Comparison of ENCODE assay signal across 1 cellular context in the genomic region with DNA sequence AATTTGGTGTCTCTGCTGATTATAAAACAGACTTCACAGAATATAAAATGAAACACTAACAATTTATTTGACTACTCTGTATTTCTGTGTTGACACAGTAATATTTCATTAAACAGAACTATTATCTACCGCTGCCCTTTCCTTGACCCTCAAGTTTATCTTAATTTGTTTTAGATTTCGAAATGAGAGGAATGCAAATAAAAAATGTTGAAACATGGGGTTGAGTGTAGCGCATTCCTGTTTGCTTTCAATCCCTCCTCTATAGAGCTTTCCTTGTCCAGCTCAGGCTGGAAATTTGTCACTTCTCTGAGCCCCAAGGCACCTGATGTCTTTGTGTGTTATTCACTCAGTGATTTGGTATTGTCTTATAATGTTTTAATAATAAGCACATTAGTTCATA.
TF ChIP-seq lines count a peak whose summit lies in the region.

No MANE protein-coding gene starts in this region.

TF ChIP-seq in HepG2, 621 proteins besides CTCF, POLR2A, EP300 and RAD21 (continued from another document and continues in another):
- TF ChIP-seq, protein P1, sequence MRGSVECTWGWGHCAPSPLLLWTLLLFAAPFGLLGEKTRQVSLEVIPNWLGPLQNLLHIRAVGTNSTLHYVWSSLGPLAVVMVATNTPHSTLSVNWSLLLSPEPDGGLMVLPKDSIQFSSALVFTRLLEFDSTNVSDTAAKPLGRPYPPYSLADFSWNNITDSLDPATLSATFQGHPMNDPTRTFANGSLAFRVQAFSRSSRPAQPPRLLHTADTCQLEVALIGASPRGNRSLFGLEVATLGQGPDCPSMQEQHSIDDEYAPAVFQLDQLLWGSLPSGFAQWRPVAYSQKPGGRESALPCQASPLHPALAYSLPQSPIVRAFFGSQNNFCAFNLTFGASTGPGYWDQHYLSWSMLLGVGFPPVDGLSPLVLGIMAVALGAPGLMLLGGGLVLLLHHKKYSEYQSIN (CRISPR knock-in tag; IDR thresholded peaks at IDR 0.05; ENCODE audit: borderline replicate concordance), result no peak
- TF ChIP-seq, protein P2, sequence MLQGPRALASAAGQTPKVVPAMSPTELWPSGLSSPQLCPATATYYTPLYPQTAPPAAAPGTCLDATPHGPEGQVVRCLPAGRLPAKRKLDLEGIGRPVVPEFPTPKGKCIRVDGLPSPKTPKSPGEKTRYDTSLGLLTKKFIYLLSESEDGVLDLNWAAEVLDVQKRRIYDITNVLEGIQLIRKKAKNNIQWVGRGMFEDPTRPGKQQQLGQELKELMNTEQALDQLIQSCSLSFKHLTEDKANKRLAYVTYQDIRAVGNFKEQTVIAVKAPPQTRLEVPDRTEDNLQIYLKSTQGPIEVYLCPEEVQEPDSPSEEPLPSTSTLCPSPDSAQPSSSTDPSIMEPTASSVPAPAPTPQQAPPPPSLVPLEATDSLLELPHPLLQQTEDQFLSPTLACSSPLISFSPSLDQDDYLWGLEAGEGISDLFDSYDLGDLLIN (CRISPR knock-in tag; IDR thresholded peaks at IDR 0.05; ENCODE audit: borderline replicate concordance), result no peak
- TF ChIP-seq, protein P3, sequence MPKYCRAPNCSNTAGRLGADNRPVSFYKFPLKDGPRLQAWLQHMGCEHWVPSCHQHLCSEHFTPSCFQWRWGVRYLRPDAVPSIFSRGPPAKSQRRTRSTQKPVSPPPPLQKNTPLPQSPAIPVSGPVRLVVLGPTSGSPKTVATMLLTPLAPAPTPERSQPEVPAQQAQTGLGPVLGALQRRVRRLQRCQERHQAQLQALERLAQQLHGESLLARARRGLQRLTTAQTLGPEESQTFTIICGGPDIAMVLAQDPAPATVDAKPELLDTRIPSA (CRISPR knock-in tag; IDR thresholded peaks at IDR 0.05; ENCODE audit: borderline replicate concordance), result no peak
- TF ChIP-seq SIX4 (CRISPR knock-in tag; IDR thresholded peaks at IDR 0.05), result peak; percentile 78
- TF ChIP-seq, protein P4, sequence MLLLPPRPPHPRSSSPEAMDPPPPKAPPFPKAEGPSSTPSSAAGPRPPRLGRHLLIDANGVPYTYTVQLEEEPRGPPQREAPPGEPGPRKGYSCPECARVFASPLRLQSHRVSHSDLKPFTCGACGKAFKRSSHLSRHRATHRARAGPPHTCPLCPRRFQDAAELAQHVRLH (CRISPR knock-in tag; IDR thresholded peaks at IDR 0.05; ENCODE audit: borderline replicate concordance, low read depth), result no peak
- no peak for TF ChIP-seq ZNF775 (CRISPR knock-in tag; IDR thresholded peaks at IDR 0.05; ENCODE audit: borderline replicate concordance)
- TF ChIP-seq, protein P5, sequence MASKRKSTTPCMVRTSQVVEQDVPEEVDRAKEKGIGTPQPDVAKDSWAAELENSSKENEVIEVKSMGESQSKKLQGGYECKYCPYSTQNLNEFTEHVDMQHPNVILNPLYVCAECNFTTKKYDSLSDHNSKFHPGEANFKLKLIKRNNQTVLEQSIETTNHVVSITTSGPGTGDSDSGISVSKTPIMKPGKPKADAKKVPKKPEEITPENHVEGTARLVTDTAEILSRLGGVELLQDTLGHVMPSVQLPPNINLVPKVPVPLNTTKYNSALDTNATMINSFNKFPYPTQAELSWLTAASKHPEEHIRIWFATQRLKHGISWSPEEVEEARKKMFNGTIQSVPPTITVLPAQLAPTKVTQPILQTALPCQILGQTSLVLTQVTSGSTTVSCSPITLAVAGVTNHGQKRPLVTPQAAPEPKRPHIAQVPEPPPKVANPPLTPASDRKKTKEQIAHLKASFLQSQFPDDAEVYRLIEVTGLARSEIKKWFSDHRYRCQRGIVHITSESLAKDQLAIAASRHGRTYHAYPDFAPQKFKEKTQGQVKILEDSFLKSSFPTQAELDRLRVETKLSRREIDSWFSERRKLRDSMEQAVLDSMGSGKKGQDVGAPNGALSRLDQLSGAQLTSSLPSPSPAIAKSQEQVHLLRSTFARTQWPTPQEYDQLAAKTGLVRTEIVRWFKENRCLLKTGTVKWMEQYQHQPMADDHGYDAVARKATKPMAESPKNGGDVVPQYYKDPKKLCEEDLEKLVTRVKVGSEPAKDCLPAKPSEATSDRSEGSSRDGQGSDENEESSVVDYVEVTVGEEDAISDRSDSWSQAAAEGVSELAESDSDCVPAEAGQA (IDR thresholded peaks at IDR 0.05; ENCODE audit: low read depth), result no peak
- TF ChIP-seq, protein P5 (CRISPR knock-in tag; IDR thresholded peaks at IDR 0.05; ENCODE audit: borderline replicate concordance), result no peak
- no peak for TF ChIP-seq MAFK (conservative IDR thresholded peaks at IDR 0.05 in 1 of 2, IDR thresholded peaks at IDR 0.05 in 1 of 2; ENCODE audit: low read length in 2 of 2)
- TF ChIP-seq, protein P6, sequence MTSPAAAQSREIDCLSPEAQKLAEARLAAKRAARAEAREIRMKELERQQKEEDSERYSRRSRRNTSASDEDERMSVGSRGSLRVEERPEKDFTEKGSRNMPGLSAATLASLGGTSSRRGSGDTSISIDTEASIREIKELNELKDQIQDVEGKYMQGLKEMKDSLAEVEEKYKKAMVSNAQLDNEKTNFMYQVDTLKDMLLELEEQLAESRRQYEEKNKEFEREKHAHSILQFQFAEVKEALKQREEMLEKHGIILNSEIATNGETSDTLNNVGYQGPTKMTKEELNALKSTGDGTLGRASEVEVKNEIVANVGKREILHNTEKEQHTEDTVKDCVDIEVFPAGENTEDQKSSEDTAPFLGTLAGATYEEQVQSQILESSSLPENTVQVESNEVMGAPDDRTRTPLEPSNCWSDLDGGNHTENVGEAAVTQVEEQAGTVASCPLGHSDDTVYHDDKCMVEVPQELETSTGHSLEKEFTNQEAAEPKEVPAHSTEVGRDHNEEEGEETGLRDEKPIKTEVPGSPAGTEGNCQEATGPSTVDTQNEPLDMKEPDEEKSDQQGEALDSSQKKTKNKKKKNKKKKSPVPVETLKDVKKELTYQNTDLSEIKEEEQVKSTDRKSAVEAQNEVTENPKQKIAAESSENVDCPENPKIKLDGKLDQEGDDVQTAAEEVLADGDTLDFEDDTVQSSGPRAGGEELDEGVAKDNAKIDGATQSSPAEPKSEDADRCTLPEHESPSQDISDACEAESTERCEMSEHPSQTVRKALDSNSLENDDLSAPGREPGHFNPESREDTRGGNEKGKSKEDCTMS (CRISPR knock-in tag; conservative IDR thresholded peaks at IDR 0.05), result no peak
- peak; percentile 65 for TF ChIP-seq ZNF12 (CRISPR knock-in tag; IDR thresholded peaks at IDR 0.05)
- no peak for TF ChIP-seq ZNF337 (CRISPR knock-in tag; IDR thresholded peaks at IDR 0.05; ENCODE audit: borderline replicate concordance, low read depth)
- TF ChIP-seq NRL (CRISPR knock-in tag; IDR thresholded peaks at IDR 0.05; ENCODE audit: borderline replicate concordance), result no peak
- no peak for TF ChIP-seq CC2D1A (CRISPR knock-in tag; IDR thresholded peaks at IDR 0.05)
- no peak for TF ChIP-seq HNRNPL (IDR thresholded peaks at IDR 0.05; ENCODE audit: low read depth, low read length)
- peak; percentile 71 for TF ChIP-seq KAT8 (CRISPR knock-in tag; IDR thresholded peaks at IDR 0.05)
- TF ChIP-seq KDM1A (CRISPR knock-in tag; IDR thresholded peaks at IDR 0.05), result peak; percentile 74
- TF ChIP-seq ZNF33A (CRISPR knock-in tag; IDR thresholded peaks at IDR 0.05; ENCODE audit: borderline replicate concordance), result no peak
- no peak for TF ChIP-seq REL (CRISPR knock-in tag; conservative IDR thresholded peaks at IDR 0.05)
- no peak for TF ChIP-seq ZNF589 (CRISPR knock-in tag; conservative IDR thresholded peaks at IDR 0.05)
- TF ChIP-seq, protein P7, sequence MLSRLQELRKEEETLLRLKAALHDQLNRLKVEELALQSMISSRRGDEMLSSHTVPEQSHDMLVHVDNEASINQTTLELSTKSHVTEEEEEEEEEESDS (CRISPR knock-in tag; IDR thresholded peaks at IDR 0.05; ENCODE audit: borderline replicate concordance), result no peak
- no peak for TF ChIP-seq EED (CRISPR knock-in tag; IDR thresholded peaks at IDR 0.05)
- TF ChIP-seq TCF7 (IDR thresholded peaks at IDR 0.05; ENCODE audit: low read depth), result peak; percentile 94
- no peak for TF ChIP-seq MXI1 (IDR thresholded peaks at IDR 0.05; ENCODE audit: borderline replicate concordance, low read depth, low read length)
- no peak for TF ChIP-seq ZNF615 (CRISPR knock-in tag; IDR thresholded peaks at IDR 0.05; ENCODE audit: borderline replicate concordance)
- no peak for TF ChIP-seq MBNL3 (CRISPR knock-in tag; conservative IDR thresholded peaks at IDR 0.05)
- no peak for TF ChIP-seq NCOA5 (CRISPR knock-in tag; IDR thresholded peaks at IDR 0.05)
- peak; percentile 61 for TF ChIP-seq GATAD1 (CRISPR knock-in tag; IDR thresholded peaks at IDR 0.05)
- TF ChIP-seq ZNF724P (CRISPR knock-in tag; IDR thresholded peaks at IDR 0.05; ENCODE audit: borderline replicate concordance), result no peak
- TF ChIP-seq SRF (IDR thresholded peaks at IDR 0.05; ENCODE audit: low read depth, low read length), result no peak
- TF ChIP-seq, protein P8, sequence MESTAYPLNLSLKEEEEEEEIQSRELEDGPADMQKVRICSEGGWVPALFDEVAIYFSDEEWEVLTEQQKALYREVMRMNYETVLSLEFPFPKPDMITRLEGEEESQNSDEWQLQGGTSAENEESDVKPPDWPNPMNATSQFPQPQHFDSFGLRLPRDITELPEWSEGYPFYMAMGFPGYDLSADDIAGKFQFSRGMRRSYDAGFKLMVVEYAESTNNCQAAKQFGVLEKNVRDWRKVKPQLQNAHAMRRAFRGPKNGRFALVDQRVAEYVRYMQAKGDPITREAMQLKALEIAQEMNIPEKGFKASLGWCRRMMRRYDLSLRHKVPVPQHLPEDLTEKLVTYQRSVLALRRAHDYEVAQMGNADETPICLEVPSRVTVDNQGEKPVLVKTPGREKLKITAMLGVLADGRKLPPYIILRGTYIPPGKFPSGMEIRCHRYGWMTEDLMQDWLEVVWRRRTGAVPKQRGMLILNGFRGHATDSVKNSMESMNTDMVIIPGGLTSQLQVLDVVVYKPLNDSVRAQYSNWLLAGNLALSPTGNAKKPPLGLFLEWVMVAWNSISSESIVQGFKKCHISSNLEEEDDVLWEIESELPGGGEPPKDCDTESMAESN (CRISPR knock-in tag; conservative IDR thresholded peaks at IDR 0.05), result peak; percentile 63; the same call in 1 of the 2 replicates
- TF ChIP-seq, protein P9, sequence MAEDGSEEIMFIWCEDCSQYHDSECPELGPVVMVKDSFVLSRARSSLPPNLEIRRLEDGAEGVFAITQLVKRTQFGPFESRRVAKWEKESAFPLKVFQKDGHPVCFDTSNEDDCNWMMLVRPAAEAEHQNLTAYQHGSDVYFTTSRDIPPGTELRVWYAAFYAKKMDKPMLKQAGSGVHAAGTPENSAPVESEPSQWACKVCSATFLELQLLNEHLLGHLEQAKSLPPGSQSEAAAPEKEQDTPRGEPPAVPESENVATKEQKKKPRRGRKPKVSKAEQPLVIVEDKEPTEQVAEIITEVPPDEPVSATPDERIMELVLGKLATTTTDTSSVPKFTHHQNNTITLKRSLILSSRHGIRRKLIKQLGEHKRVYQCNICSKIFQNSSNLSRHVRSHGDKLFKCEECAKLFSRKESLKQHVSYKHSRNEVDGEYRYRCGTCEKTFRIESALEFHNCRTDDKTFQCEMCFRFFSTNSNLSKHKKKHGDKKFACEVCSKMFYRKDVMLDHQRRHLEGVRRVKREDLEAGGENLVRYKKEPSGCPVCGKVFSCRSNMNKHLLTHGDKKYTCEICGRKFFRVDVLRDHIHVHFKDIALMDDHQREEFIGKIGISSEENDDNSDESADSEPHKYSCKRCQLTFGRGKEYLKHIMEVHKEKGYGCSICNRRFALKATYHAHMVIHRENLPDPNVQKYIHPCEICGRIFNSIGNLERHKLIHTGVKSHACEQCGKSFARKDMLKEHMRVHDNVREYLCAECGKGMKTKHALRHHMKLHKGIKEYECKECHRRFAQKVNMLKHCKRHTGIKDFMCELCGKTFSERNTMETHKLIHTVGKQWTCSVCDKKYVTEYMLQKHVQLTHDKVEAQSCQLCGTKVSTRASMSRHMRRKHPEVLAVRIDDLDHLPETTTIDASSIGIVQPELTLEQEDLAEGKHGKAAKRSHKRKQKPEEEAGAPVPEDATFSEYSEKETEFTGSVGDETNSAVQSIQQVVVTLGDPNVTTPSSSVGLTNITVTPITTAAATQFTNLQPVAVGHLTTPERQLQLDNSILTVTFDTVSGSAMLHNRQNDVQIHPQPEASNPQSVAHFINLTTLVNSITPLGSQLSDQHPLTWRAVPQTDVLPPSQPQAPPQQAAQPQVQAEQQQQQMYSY (CRISPR knock-in tag; IDR thresholded peaks at IDR 0.05), result no peak
